In the genomic region with DNA sequence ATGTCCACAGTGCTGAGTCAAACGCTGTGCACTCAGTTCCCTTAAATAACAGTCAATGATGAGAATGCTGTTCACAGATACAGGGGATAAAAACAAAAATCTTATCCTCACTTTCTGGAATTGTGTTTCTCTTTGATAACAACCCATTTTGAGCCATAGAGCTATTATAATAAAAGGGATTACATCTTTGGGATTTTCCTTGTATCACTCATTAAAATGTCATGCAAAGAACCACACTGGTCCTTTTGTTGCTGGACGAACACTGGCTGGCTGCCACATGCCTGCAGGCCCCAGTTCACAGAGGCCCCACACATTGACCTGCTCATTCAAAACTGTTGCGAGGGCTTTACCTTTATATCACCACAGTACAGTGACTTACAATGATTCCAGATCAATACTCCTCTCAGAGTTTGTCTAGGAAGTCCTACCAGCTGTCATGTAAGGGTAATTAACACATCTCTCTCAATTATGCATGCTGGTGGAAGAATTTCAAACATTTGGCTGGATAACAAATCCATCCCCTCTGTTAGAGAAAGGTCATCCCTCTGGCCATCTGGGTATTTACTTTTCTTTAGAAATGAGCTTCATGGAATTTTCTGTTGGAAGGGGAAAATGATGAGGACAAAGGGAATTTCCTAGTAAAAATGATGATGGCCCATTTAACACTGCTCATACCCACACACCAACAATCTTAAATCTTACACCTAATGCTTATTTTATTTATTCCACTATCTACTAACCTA, we compare ENCODE assay signal across 9 cellular contexts.
DNase-seq lines count a peak whose midpoint lies in the region; ATAC-seq and TF ChIP-seq lines count a peak whose summit lies in the region.
"Had no signal": no experiment of that assay in that cellular context is flagged by ENCODE, and none has a peak within 500 bp of the region (broad histone marks: within the 10 kb centered on the region; RNA-seq: fewer than 3 reads in every experiment).

No MANE protein-coding gene starts in this region.

- DNase-seq in GM04503 (ENCODE audit: low read depth) (peak; percentile 67), pons (ENCODE audit: low spot score) (peak; percentile 88), NCI-H510A treated with DMSO at 0.1 percent for 48 hours (lab: John Stamatoyannopoulos, UW) (no peak), DMS153 (lab: John Stamatoyannopoulos, UW) (no peak)
- DNase-seq in stimulated activated CD8-positive, alpha-beta memory T cell treated with anti-CD3 and anti-CD28 coated beads, Interleukin-4, amount 100 ng/mL, for 48 hours, result no peak
- DNase-seq: GF-D8 had no signal

- no peaks in the 10 kb centered on the region for H3K9me3 ChIP-seq in gastroesophageal sphincter

- no peaks in the 10 kb centered on the region for H3K36me3 ChIP-seq in gastroesophageal sphincter

- WGBS in gastroesophageal sphincter (ENCODE audit: low coverage in 1 of 2), 2 donors, result 12 to 14% methylated on average over 3 of the region's 3 CpGs

- TF ChIP-seq POLR2A in gastroesophageal sphincter (IDR thresholded peaks at IDR 0.05), result no peak

- TF ChIP-seq EP300 in gastroesophageal sphincter (IDR thresholded peaks at IDR 0.05), result no peak

- H3K4me1 ChIP-seq in gastroesophageal sphincter, result peaks cover 17 to 88% (median 30%) of the 10 kb centered on the region in 3 donors

- no peaks in the 10 kb centered on the region for H3K27me3 ChIP-seq in gastroesophageal sphincter

- TF ChIP-seq CTCF in WI38 (IDR thresholded peaks at IDR 0.05; ENCODE audit: low read depth, low read length) (no peak), gastroesophageal sphincter (IDR thresholded peaks at IDR 0.05) (no peak)

- ATAC-seq in gastroesophageal sphincter (no peak), GM21447 (IDR thresholded peaks at IDR 0.05; ENCODE audit: unreplicated experiment) (no peak)

- peak overlapping the region in 3 of 4 donors; percentile 9 to 63 (median 60) for H3K27ac ChIP-seq in gastroesophageal sphincter

- peak overlapping the region; percentile 7; the same call in 1 of the 2 replicates for H3K4me3 ChIP-seq in WI38 (ENCODE audit: low read depth, low read length)
- no peak overlapping the region for H3K4me3 ChIP-seq in gastroesophageal sphincter

Comparison
In these comparisons a context has a peak if more than half of its experiments do, and no peak if none do; other contexts are left out.
1. DNase-seq: peak in GM04503 (single experiment) and pons (single experiment); none in NCI-H510A treated with DMSO at 0.1 percent for 48 hours (single experiment), stimulated activated CD8-positive, alpha-beta memory T cell treated with anti-CD3 and anti-CD28 coated beads, Interleukin-4, amount 100 ng/mL, for 48 hours (single experiment) and DMS153 (single experiment).